Comparison of ENCODE assay signal across 8 cellular contexts in the genomic region with DNA sequence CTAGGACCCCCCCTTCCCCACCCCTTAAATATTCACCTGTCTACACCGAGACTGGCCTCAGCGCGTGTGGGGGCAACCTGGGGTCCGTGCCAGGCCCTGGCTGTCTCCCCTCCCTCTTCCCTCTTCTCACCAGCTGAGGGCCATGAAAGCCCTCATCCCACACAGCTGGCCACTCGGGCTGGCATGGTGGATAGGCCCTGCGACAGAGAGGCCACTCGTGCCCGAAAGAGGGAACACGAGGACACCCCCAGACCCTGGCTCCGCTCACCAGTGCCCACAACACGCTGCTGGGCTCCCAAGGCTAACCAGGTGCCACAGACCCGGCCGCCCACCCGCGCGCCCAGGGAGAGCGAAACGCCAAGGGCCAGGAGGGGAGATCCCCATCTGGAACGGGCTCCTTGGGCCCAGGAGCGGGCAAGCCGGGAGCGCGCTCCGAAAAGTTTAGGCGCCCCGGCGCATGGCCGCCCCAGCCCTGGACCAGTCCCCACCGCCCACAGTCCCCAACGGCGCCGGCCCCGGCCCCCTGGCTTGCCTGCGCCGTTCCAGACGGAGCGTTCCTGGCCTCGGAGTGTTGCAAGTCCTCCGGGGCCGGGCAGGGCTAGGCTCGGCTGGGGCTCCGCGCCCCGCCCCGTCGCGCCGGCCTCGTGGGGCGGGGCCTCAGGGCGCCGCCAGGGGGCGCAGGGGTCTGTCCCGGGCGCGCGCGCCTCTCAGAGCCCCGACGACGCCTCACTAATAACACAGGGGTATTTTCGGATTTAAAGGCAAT. TPM values are rescaled to one million over a fixed set of nuclear protein-coding genes. Genes with fewer than 3 reads are reported as not detected.
DNase-seq lines count a peak whose midpoint lies in the region.

A gene with protein sequence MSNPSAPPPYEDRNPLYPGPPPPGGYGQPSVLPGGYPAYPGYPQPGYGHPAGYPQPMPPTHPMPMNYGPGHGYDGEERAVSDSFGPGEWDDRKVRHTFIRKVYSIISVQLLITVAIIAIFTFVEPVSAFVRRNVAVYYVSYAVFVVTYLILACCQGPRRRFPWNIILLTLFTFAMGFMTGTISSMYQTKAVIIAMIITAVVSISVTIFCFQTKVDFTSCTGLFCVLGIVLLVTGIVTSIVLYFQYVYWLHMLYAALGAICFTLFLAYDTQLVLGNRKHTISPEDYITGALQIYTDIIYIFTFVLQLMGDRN (minus strand): TSS at position 570 of the 766 bp plus-strand sequence. CDS start 10,362 bp downstream, outside the sequence.

- H4K20me1 ChIP-seq in GM23248 (ENCODE audit: insufficient read depth) = no peaks in the 10 kb centered on the region

- H3F3A ChIP-seq in GM23248 (ENCODE audit: insufficient read depth) = peaks cover 26% of the 10 kb centered on the region

- H3K4me1 ChIP-seq in GM23248 (ENCODE audit: insufficient read depth) = peaks cover 32% of the 10 kb centered on the region

- H3K9me3 ChIP-seq in GM23248 (ENCODE audit: low read depth) = no peaks in the 10 kb centered on the region

- peak within 1 kb of the TSS; percentile 93 for H3K9ac ChIP-seq in GM23248

- in situ Hi-C loops in GM23248 (cut with MboI) = no loop called here

- H3K36me3 ChIP-seq in GM23248 (ENCODE audit: low read depth) = no peaks in the 10 kb centered on the region

- H3K27me3 ChIP-seq in GM23248 (replicated peaks; ENCODE audit: insufficient read depth) = no peaks in the 10 kb centered on the region

- H3K27ac ChIP-seq in GM23248 = peak within 1 kb of the TSS; percentile 81
- H3K27ac ChIP-seq in cingulate gyrus (ENCODE audit: low read depth, low read length) = peak within 1 kb of the TSS; percentile 95

- WGBS in GM23248 (ENCODE audit: low coverage in 1 of 2, low lambda C conversion rate in 2 of 2, missing lambda C conversion rate in 2 of 2), 2 experiments = 0 to 1% methylated on average over 46 to 51 of the region's 62 CpGs

- peak within 1 kb of the TSS; percentile 89 for H3K4me3 ChIP-seq in GM23248

- H3K79me2 ChIP-seq in GM23248 (ENCODE audit: insufficient read depth) = peaks cover 56% of the 10 kb centered on the region

- peak within 1 kb of the TSS; percentile 95 for H2AFZ ChIP-seq in GM23248

- no peaks in the 10 kb centered on the region for H3K9me2 ChIP-seq in GM23248 (ENCODE audit: insufficient read depth)

- peak within 1 kb of the TSS; percentile 92 for H3K4me2 ChIP-seq in GM23248 (ENCODE audit: unreplicated experiment)

- peak; percentile 65 for DNase-seq in GDM1 (lab: John Stamatoyannopoulos, UW)
- DNase-seq in GM23248 = peak; percentile 93
- DNase-seq in LHCN-M2 (ENCODE audit: low read depth) = peak; percentile 67
- DNase-seq in activated CD4-positive, alpha-beta T cell treated with anti-CD3 and anti-CD28 coated beads for 1 hour = peak; percentile 74
- peak; percentile 87 for DNase-seq in left kidney (ENCODE audit: low read depth, low spot score)
- peak; percentile 81 to 82 for DNase-seq in stimulated activated CD4-positive, alpha-beta T cell treated with anti-CD3 and anti-CD28 coated beads, Interleukin-2, amount 100 ng/mL, for 24 hours
- no peak for DNase-seq in inferior parietal cortex (ENCODE audit: extremely low spot score)

RNA-seq across cellular contexts. Expression of the gene that starts here (rescaled TPM):
- 178 and 214 TPM in 2 replicates for total RNA-seq in GM23248 (2014; rRNA removed; shearing (Covaris generic))
- 164 and 166 TPM in 2 replicates for polyA plus RNA-seq in GM23248 (2016; fragmentation: Nextera tagmentation; extraction: Ambion mirVana)
- total RNA-seq in LHCN-M2 (2014; rRNA removed) = 148 and 158 TPM in 2 replicates
- polyA plus RNA-seq in LHCN-M2 (2012) = 192 TPM
